23 cellular contexts compared by ENCODE assay signal in genomic region chrX:46506076-46506475, GRCh38.
"Had no signal": no experiment of that assay in that cellular context is flagged by ENCODE, and none has a peak within 500 bp of the region (broad histone marks: within the 10 kb centered on the region; RNA-seq: fewer than 3 reads in every experiment).

No MANE protein-coding gene starts in this region.

- H3K4me3 ChIP-seq: coronary artery, dorsolateral prefrontal cortex, esophagus squamous epithelium, gastrocnemius medialis, heart right ventricle, left lung, lower lobe of right lung had no signal

- H3K4me1 Mint-ChIP-seq: memory B cell; naive thymus-derived CD4-positive, alpha-beta T cell had no signal

- H3K27ac Mint-ChIP-seq: memory B cell; naive thymus-derived CD4-positive, alpha-beta T cell had no signal

- DNase-seq: dermis blood vessel endothelial cell; dorsolateral prefrontal cortex; effector CD4-positive, alpha-beta T cell; effector memory CD4-positive, alpha-beta T cell; erythroblast; esophagus squamous epithelium; foreskin fibroblast; foreskin melanocyte; gastrocnemius medialis; glutamatergic neuron; head of caudate nucleus; heart right ventricle; hippocampal formation; left cardiac atrium; left lung; left ventricle myocardium superior; lower lobe of right lung; mesendoderm; midbrain; naive thymus-derived CD4-positive, alpha-beta T cell had no signal

- H3K27ac ChIP-seq: coronary artery, dorsolateral prefrontal cortex, epithelial cell of prostate, esophagus squamous epithelium, gastrocnemius medialis, heart right ventricle, left lung, lower lobe of right lung had no signal

- H3K27me3 Mint-ChIP-seq: memory B cell; naive thymus-derived CD4-positive, alpha-beta T cell had no signal

- H3K4me1 ChIP-seq: esophagus squamous epithelium, gastrocnemius medialis, heart right ventricle, left lung, lower lobe of right lung had no signal

- H3K4me3 Mint-ChIP-seq: memory B cell; naive thymus-derived CD4-positive, alpha-beta T cell had no signal

- H3K27me3 ChIP-seq: esophagus squamous epithelium, gastrocnemius medialis, heart right ventricle, left lung had no signal

- H3K36me3 ChIP-seq: lower lobe of right lung had no signal
